Comparison of ENCODE assay signal across 15 cellular contexts in the genomic region with DNA sequence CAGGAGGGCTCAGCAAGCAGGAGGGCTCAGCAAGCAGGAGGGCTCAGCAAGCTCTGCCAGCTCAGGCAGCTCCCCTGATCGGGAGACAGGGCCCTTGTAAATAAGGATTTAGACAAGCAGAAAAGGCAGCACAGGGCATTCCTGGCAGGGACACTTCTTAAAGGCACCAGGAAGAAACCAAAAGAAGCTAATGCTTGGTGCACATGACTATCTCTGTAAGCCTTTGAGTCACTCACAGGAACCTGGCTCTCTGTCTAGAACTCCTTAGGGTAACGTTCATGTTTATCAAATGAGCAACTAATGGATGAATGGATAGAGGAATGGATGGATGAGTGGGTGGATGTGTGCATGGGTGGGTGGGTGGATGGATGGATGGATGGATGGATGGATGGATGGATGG. TPM values are rescaled to one million over a fixed set of nuclear protein-coding genes. Genes with fewer than 3 reads are reported as not detected.
DNase-seq lines count a peak whose midpoint lies in the region; ATAC-seq and TF ChIP-seq lines count a peak whose summit lies in the region.
"Had no signal": no experiment of that assay in that cellular context is flagged by ENCODE, and none has a peak within 500 bp of the region (broad histone marks: within the 10 kb centered on the region; RNA-seq: fewer than 3 reads in every experiment).

No MANE protein-coding gene starts in this region.

- DNase-seq in choroid plexus epithelial cell (ENCODE audit: low read depth) (peak; percentile 29), kidney tubule cell (ENCODE audit: low spot score) (peak; percentile 17), KG1 (lab: John Stamatoyannopoulos, UW) (no peak), SHP77 (lab: John Stamatoyannopoulos, UW) (no peak), DMS 273 (lab: John Stamatoyannopoulos, UW; ENCODE audit: unreplicated experiment) (no peak)
- no peak for DNase-seq in activated naive CD4-positive, alpha-beta T cell treated with Interleukin-2 at 50 U/mL for 16 hours
- DNase-seq: ACHN; BE2C; C1 segment of cervical spinal cord; CD4-positive, CD25-positive, alpha-beta regulatory T cell; CD8-positive, alpha-beta memory T cell; COR-L47; H9; IMR-90 had no signal

- H3K4me3 ChIP-seq in choroid plexus epithelial cell (ENCODE audit: low read depth, low read length) = no peak overlapping the region

- TF ChIP-seq CTCF in choroid plexus epithelial cell (conservative IDR thresholded peaks at IDR 0.05; ENCODE audit: low read depth, low read length) = no peak

- ATAC-seq in esophagus mucosa = peak; percentile 55

RNA-seq across cellular contexts. Expression of a gene that starts 28.4 kb away (rescaled TPM):
- 6.0 TPM for total RNA-seq in esophagus mucosa
- total RNA-seq: CD4-positive, CD25-positive, alpha-beta regulatory T cell; CD8-positive, alpha-beta memory T cell had no signal

Comparison
In these comparisons a context has a peak if more than half of its experiments do, and no peak if none do; other contexts are left out.
1. DNase-seq: peak in choroid plexus epithelial cell (single experiment) and kidney tubule cell (single experiment); none in KG1 (single experiment), SHP77 (0 of 2), DMS 273 (single experiment) and activated naive CD4-positive, alpha-beta T cell treated with Interleukin-2 at 50 U/mL for 16 hours (single experiment).